ENCODE assay signal across 8 cellular contexts in the genomic region with DNA sequence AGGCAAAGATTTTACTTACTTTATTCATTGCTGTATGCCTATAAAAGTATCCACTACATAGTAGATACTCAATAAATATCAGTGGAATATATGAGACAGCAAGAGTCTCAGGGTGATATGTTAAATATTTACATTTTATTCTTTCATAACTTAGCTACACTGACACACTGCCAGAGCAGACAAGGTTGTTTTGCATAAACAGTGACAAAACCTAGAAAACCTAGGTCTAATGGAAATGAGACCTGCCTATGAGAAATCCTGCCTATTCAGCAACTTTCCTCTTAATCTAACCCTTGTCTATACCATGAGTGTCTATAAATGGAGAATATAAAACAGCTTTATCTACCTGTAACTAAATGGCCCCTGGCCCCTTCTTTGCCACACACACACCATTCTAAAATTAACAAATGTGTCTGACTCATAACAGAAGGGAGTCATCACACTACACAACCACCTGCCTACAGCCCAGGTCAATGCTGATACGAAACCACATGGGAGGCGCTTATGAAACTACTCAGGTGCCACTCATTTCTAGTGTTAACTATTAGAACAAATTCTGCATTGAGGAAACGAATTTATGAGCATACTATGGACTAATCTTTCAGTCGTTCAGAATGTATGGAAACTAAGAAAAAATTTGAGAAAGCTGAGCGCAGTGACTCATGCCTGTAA.
DNase-seq lines count a peak whose midpoint lies in the region; ATAC-seq and TF ChIP-seq lines count a peak whose summit lies in the region.

No MANE protein-coding gene starts in this region.

- no peaks in the 10 kb centered on the region for H3K9me3 Mint-ChIP-seq in CD4-positive, alpha-beta T cell
- no peaks in the 10 kb centered on the region for H3K9me3 Mint-ChIP-seq in activated naive CD8-positive, alpha-beta T cell treated with anti-CD3 and anti-CD28 coated beads, Interleukin-2, amount 50 U/mL, for 24 hours

- intact Hi-C loops in CD4-positive, alpha-beta T cell (cut with DNase I, micrococcal nuclease), result no loop called here

- CTCF ChIA-PET in CD4-positive, alpha-beta T cell (lab: Charles Lee), result interaction anchor here (0.6 kb wide), 1 partner anchor 627 kb away, joined by 3 read pairs; no protein-coding TSS in a partner anchor

- no peaks in the 10 kb centered on the region for H3K27me3 ChIP-seq in CD4-positive, alpha-beta T cell (ENCODE audit: control insufficient read depth, insufficient read depth, low read length)

- peaks cover 8% of the 10 kb centered on the region for H3K4me1 Mint-ChIP-seq in CD4-positive, alpha-beta T cell (ENCODE audit: low read depth)
- peaks cover 15% of the 10 kb centered on the region for H3K4me1 Mint-ChIP-seq in activated naive CD8-positive, alpha-beta T cell treated with anti-CD3 and anti-CD28 coated beads, Interleukin-2, amount 50 U/mL, for 24 hours

- ATAC-seq in CD4-positive, alpha-beta T cell (ENCODE audit: poor library complexity), result peak; percentile 43
- peak; percentile 100 for ATAC-seq in GM19395 (IDR thresholded peaks at IDR 0.05; ENCODE audit: unreplicated experiment)
- ATAC-seq in HG03108 (IDR thresholded peaks at IDR 0.05; ENCODE audit: unreplicated experiment), result peak; percentile 98
- peak; percentile 91 for ATAC-seq in activated naive CD8-positive, alpha-beta T cell treated with anti-CD3 and anti-CD28 coated beads, Interleukin-2, amount 50 U/mL, for 24 hours

- no peaks in the 10 kb centered on the region for H3K9me3 ChIP-seq in CD4-positive, alpha-beta T cell (ENCODE audit: control insufficient read depth, low read length)

- no peak for DNase-seq in CD4-positive, alpha-beta T cell
- DNase-seq in activated naive CD8-positive, alpha-beta T cell treated with anti-CD3 and anti-CD28 coated beads, Interleukin-2, amount 50 U/mL, for 24 hours, result peak; percentile 4
- DNase-seq in NCI-H748 (lab: John Stamatoyannopoulos, UW; ENCODE audit: unreplicated experiment) (no peak), AG08396 (ENCODE audit: low spot score) (no peak), NCI-H1694 (lab: John Stamatoyannopoulos, UW) (no peak), NCI-H146 (lab: John Stamatoyannopoulos, UW) (no peak)

- no peak for TF ChIP-seq CTCF in CD4-positive, alpha-beta T cell (IDR thresholded peaks at IDR 0.05)

- peak overlapping the region; percentile 48 for H3K4me3 Mint-ChIP-seq in CD4-positive, alpha-beta T cell
- no peak overlapping the region for H3K4me3 Mint-ChIP-seq in activated naive CD8-positive, alpha-beta T cell treated with anti-CD3 and anti-CD28 coated beads, Interleukin-2, amount 50 U/mL, for 24 hours

- H3K27me3 Mint-ChIP-seq in CD4-positive, alpha-beta T cell, result no peaks in the 10 kb centered on the region
- H3K27me3 Mint-ChIP-seq in activated naive CD8-positive, alpha-beta T cell treated with anti-CD3 and anti-CD28 coated beads, Interleukin-2, amount 50 U/mL, for 24 hours, result no peaks in the 10 kb centered on the region

- peaks cover 72% of the 10 kb centered on the region for H3K36me3 Mint-ChIP-seq in CD4-positive, alpha-beta T cell (ENCODE audit: low read depth)
- peaks cover 45% of the 10 kb centered on the region for H3K36me3 Mint-ChIP-seq in activated naive CD8-positive, alpha-beta T cell treated with anti-CD3 and anti-CD28 coated beads, Interleukin-2, amount 50 U/mL, for 24 hours (ENCODE audit: low read depth)

- H3K27ac Mint-ChIP-seq in CD4-positive, alpha-beta T cell, result peak overlapping the region; percentile 59
- H3K27ac Mint-ChIP-seq in activated naive CD8-positive, alpha-beta T cell treated with anti-CD3 and anti-CD28 coated beads, Interleukin-2, amount 50 U/mL, for 24 hours, result peak overlapping the region; percentile 5

- POLR2A ChIA-PET in CD4-positive, alpha-beta T cell (lab: Charles Lee), result no interaction called here

- no peak overlapping the region for H3K27ac ChIP-seq in CD4-positive, alpha-beta T cell (ENCODE audit: low read depth, low read length)

Comparison
In these comparisons a context has a peak if more than half of its experiments do, and no peak if none do; other contexts are left out.
1. ATAC-seq: peak in every context shown above with its lines; median percentile 100 in GM19395; 98 in HG03108; 91 in activated naive CD8-positive, alpha-beta T cell treated with anti-CD3 and anti-CD28 coated beads, Interleukin-2, amount 50 U/mL, for 24 hours; 43 in CD4-positive, alpha-beta T cell.